In genomic region chr6:2744206-2744771, GRCh38 we compare ENCODE assay signal across 8 cellular contexts. TPM values are rescaled to one million over a fixed set of nuclear protein-coding genes. Genes with fewer than 3 reads are reported as not detected.
DNase-seq lines count a peak whose midpoint lies in the region; ATAC-seq, FAIRE-seq and TF ChIP-seq lines count a peak whose summit lies in the region.

No MANE protein-coding gene starts in this region.

- no TSS peak for BruUV-seq in HepG2 (replicated peaks; lab: Mats Ljungman, UMichigan)

- ATAC-seq in HepG2 (peak; percentile 89), GM19455 (IDR thresholded peaks at IDR 0.05; ENCODE audit: unreplicated experiment) (no peak), GM18868 (IDR thresholded peaks at IDR 0.05; ENCODE audit: unreplicated experiment) (no peak), lower lobe of right lung (no peak), GM19324 (IDR thresholded peaks at IDR 0.05; ENCODE audit: low FRiP score, unreplicated experiment) (no peak)

- H3K4me1 ChIP-seq in HepG2 (ENCODE audit: insufficient read depth, low read length) (peaks cover 28% of the 10 kb centered on the region), lower lobe of right lung (no peaks in the 10 kb centered on the region)

- H2AFZ ChIP-seq in HepG2 (ENCODE audit: low read length) = no peak overlapping the region

- intact Hi-C loops in CD14-positive monocyte (cut with micrococcal nuclease) = no loop called here
- intact Hi-C loops in HepG2 (cut with micrococcal nuclease; ENCODE audit: unreplicated experiment) = loop anchor here (5.0 kb wide), 1 partner anchor 1147 kb away; no protein-coding TSS in a partner anchor
- intact Hi-C loops in lower lobe of right lung (cut with DNase I) = no loop called here

- no peaks in the 10 kb centered on the region for H3K36me3 ChIP-seq in brain microvascular endothelial cell (replicated peaks)
- H3K36me3 ChIP-seq in HepG2 (replicated peaks in 1 of 2; ENCODE audit: control insufficient read depth in 1 of 2, insufficient read depth in 2 of 2, low read length in 2 of 2) = no peaks in the 10 kb centered on the region
- H3K36me3 ChIP-seq in lower lobe of right lung = no peaks in the 10 kb centered on the region

- H3K27me3 ChIP-seq in brain microvascular endothelial cell (replicated peaks) (no peaks in the 10 kb centered on the region), HepG2 (ENCODE audit: control insufficient read depth in 1 of 2, insufficient read depth in 2 of 2, low read length in 2 of 2) (peaks cover 0 to 6% of the 10 kb centered on the region in 2 experiments; a peak in 1 of 5 replicates), lower lobe of right lung (ENCODE audit: low read depth) (no peaks in the 10 kb centered on the region)

- TF ChIP-seq RAD21 in HepG2 (CRISPR knock-in tag; IDR thresholded peaks at IDR 0.05) = no peak

- in situ Hi-C loops in brain microvascular endothelial cell (cut with HindIII; ENCODE audit: low pct_ligation_motif_present, low sequenced_read_pairs) (no loop called here), HepG2 (cut with HindIII; ENCODE audit: extremely low pct_ligation_motif_present, low pct_unique_long_range_greater_than_20kb) (no loop called here)

- 3% methylated on average over 9 of the region's 9 CpGs for WGBS in HepG2 (ENCODE audit: low lambda C conversion rate)

- H3K36me3 Mint-ChIP-seq in CD14-positive monocyte = peaks cover 0 to 3% of the 10 kb centered on the region in 2 donors

- TF ChIP-seq EP300 in HepG2 (IDR thresholded peaks at IDR 0.05; ENCODE audit: low read depth in 2 of 2, low read length in 2 of 2) (peak in 1 of 2 experiments; percentile 5; a peak in 1 of 4 replicates), HepG2 (CRISPR knock-in tag; IDR thresholded peaks at IDR 0.05; ENCODE audit: borderline replicate concordance) (no peak)

- peak; percentile 22 for TF ChIP-seq CTCF in CD14-positive monocyte (IDR thresholded peaks at IDR 0.05)
- TF ChIP-seq CTCF in brain microvascular endothelial cell (IDR thresholded peaks at IDR 0.05; ENCODE audit: low read depth, low read length, missing control alignments) = peak; percentile 61
- 0 out of 2 replicates have a peak, but pooled peaks have one; percentile 20 for TF ChIP-seq CTCF in HepG2 (CRISPR knock-in tag; IDR thresholded peaks at IDR 0.05)
- no peak for TF ChIP-seq CTCF in lower lobe of right lung (IDR thresholded peaks at IDR 0.05)

- FAIRE-seq in HepG2 (lab: Jason Lieb, UNC) = peak; percentile 49

- H3K79me2 ChIP-seq in HepG2 (ENCODE audit: insufficient read depth, low read length) = no peaks in the 10 kb centered on the region

- H3K27ac ChIP-seq in brain microvascular endothelial cell (no peak overlapping the region), HepG2 (ENCODE audit: extremely low read length, insufficient read depth, low read length) (no peak overlapping the region), lower lobe of right lung (no peak overlapping the region)

- POLR2A ChIA-PET in HepG2 (lab: Yijun Ruan, JAX) = no interaction called here

- no peaks in the 10 kb centered on the region for H4K20me1 ChIP-seq in HepG2 (ENCODE audit: insufficient read depth, low read length)

- H3K9ac ChIP-seq in HepG2 (ENCODE audit: insufficient read depth, low read depth, low read length) = no peak overlapping the region

- peak overlapping the region in 1 of 7 donors; percentile 31 for H3K27ac Mint-ChIP-seq in CD14-positive monocyte

- H3K9me3 ChIP-seq in HepG2 (ENCODE audit: low read length) (no peaks in the 10 kb centered on the region), lower lobe of right lung (no peaks in the 10 kb centered on the region)

- peaks cover 0 to 8% (median 0%) of the 10 kb centered on the region in 3 donors for H3K27me3 Mint-ChIP-seq in CD14-positive monocyte (ENCODE audit: low read depth in 3 of 3)

- no peak for TF ChIP-seq POLR2A in HepG2 (IDR thresholded peaks at IDR 0.05; ENCODE audit: insufficient read depth in 1 of 2, low read depth in 2 of 2, low read length in 2 of 2)

- no peaks in the 10 kb centered on the region for H3K9me3 Mint-ChIP-seq in CD14-positive monocyte

- H3K4me3 ChIP-seq in brain microvascular endothelial cell (ENCODE audit: low read depth, low read length) (no peak overlapping the region), HepG2 (replicated peaks in 1 of 3; ENCODE audit: insufficient read depth in 1 of 3, low read depth in 2 of 3, low read length in 3 of 3) (peak overlapping the region in 1 of 3 experiments; percentile 5; a peak in 1 of 6 replicates), lower lobe of right lung (no peak overlapping the region)

- CTCF ChIA-PET in HepG2 (lab: Yijun Ruan, JAX; ENCODE audit: low intra/inter-chr PET ratio, low total read pairs) = interaction anchor here (1.8 kb wide), 1 partner anchor 1148 kb away, joined by 3 read pairs; no protein-coding TSS in a partner anchor

- no peak overlapping the region for H3K4me3 Mint-ChIP-seq in CD14-positive monocyte

- DNase-seq in CD14-positive monocyte (ENCODE audit: low spot score) = no peak
- peak; percentile 34 for DNase-seq in NCI-H1694 treated with DMSO at 0.1 percent for 48 hours (lab: John Stamatoyannopoulos, UW)
- peak; percentile 19 for DNase-seq in brain microvascular endothelial cell
- DNase-seq in HepG2 (ENCODE audit: low spot score) = no peak
- no peak for DNase-seq in lower lobe of right lung

- H3K4me1 Mint-ChIP-seq in CD14-positive monocyte = no peaks in the 10 kb centered on the region

- H3K4me2 ChIP-seq in HepG2 (ENCODE audit: low read depth, low read length) = peak overlapping the region; percentile 60

RNA-seq across cellular contexts. Expression of gene MYLK4, which starts 6.4 kb away (rescaled TPM):
- polyA plus RNA-seq in CD14-positive monocyte = under 1 TPM; 0.04 to 0.08 TPM
- 0.15 and 0.29 TPM in 2 replicates for total RNA-seq in HepG2 (2016; rRNA removed; fragmentation: Illumina TruSeq; extraction: Trizol)
- 0.09 and 0.10 TPM in 2 replicates for total RNA-seq in HepG2 (2016; cell fraction: cytosol; rRNA removed; fragmentation: Illumina TruSeq; extraction: Trizol; ENCODE audit: low read depth)
- total RNA-seq in HepG2 (2016; cell fraction: insoluble cytoplasmic fraction; rRNA removed; fragmentation: Illumina TruSeq; extraction: Trizol) = 0.16 and 0.32 TPM in 2 replicates
- 0.03 and 0.10 TPM in 2 replicates for total RNA-seq in HepG2 (2016; cell fraction: membrane; rRNA removed; fragmentation: Illumina TruSeq; extraction: Trizol)
- 0.31 and 0.34 TPM in 2 replicates for total RNA-seq in HepG2 (2016; cell fraction: nucleus; rRNA removed; fragmentation: Illumina TruSeq; extraction: Trizol)
- 0.26 and 0.46 TPM in 2 replicates for polyA plus RNA-seq in HepG2 (2011; rRNA removed)
- polyA plus RNA-seq in HepG2 (2011; cell fraction: cytosol; rRNA removed) = 0.07 and 0.17 TPM in 2 replicates
- 1.3 and 2.2 TPM in 2 replicates for polyA plus RNA-seq in HepG2 (2011; cell fraction: nucleus; rRNA removed)
- polyA plus RNA-seq in HepG2 (2012) = 0.49 and 0.50 TPM in 2 replicates
- 0.02 TPM in 1 of 2 replicates, not detected in the other for polyA plus RNA-seq in HepG2 (2016; cell fraction: cytosol; fragmentation: Illumina TruSeq; extraction: Trizol; ENCODE audit: low read depth)
- polyA plus RNA-seq in HepG2 (2016; cell fraction: insoluble cytoplasmic fraction; fragmentation: Illumina TruSeq; extraction: Trizol; ENCODE audit: low read depth) = 0.11 and 0.14 TPM in 2 replicates
- 0.06 and 0.08 TPM in 2 replicates for polyA plus RNA-seq in HepG2 (2016; cell fraction: membrane; fragmentation: Illumina TruSeq; extraction: Trizol; ENCODE audit: low read depth)
- polyA plus RNA-seq in HepG2 (2016; cell fraction: nucleus; fragmentation: Illumina TruSeq; extraction: Trizol; ENCODE audit: insufficient read depth, low read depth) = 0.44 and 0.70 TPM in 2 replicates
- 0.10 and 0.33 TPM in 2 replicates for polyA minus RNA-seq in HepG2 (2011; rRNA and poly(A)+ RNA removed; ENCODE audit: low replicate concordance)
- polyA minus RNA-seq in HepG2 (2011; cell fraction: cytosol; rRNA and poly(A)+ RNA removed) = 0.09 TPM in 1 of 2 replicates, not detected in the other
- 0.64 and 0.87 TPM in 2 replicates for polyA minus RNA-seq in HepG2 (2011; cell fraction: nucleus; rRNA and poly(A)+ RNA removed)
- 0.56 TPM for total RNA-seq in lower lobe of right lung

RNA-seq across cellular contexts. Expression of gene WRNIP1, which starts 20.9 kb away (rescaled TPM):
- polyA plus RNA-seq in CD14-positive monocyte (10 to 100 TPM; 17.5 to 17.8 TPM), HepG2 (2011; rRNA removed) (73.4 and 77.7 TPM in 2 replicates)
- total RNA-seq in HepG2 (2016; rRNA removed; fragmentation: Illumina TruSeq; extraction: Trizol) (88.9 and 90.3 TPM in 2 replicates), lower lobe of right lung (45.1 TPM)
- total RNA-seq in HepG2 (2016; cell fraction: cytosol; rRNA removed; fragmentation: Illumina TruSeq; extraction: Trizol; ENCODE audit: low read depth) = 14.5 and 15.0 TPM in 2 replicates
- total RNA-seq in HepG2 (2016; cell fraction: insoluble cytoplasmic fraction; rRNA removed; fragmentation: Illumina TruSeq; extraction: Trizol) = 82.7 and 90.1 TPM in 2 replicates
- 49.2 and 50.7 TPM in 2 replicates for total RNA-seq in HepG2 (2016; cell fraction: membrane; rRNA removed; fragmentation: Illumina TruSeq; extraction: Trizol)
- total RNA-seq in HepG2 (2016; cell fraction: nucleus; rRNA removed; fragmentation: Illumina TruSeq; extraction: Trizol) = 48.4 and 54.7 TPM in 2 replicates
- polyA plus RNA-seq in HepG2 (2011; cell fraction: cytosol; rRNA removed) = 83.3 and 106 TPM in 2 replicates
- polyA plus RNA-seq in HepG2 (2011; cell fraction: nucleus; rRNA removed) = 69.3 and 70.9 TPM in 2 replicates
- 57.7 and 65.4 TPM in 2 replicates for polyA plus RNA-seq in HepG2 (2012)
- 15.1 and 16.9 TPM in 2 replicates for polyA plus RNA-seq in HepG2 (2016; cell fraction: cytosol; fragmentation: Illumina TruSeq; extraction: Trizol; ENCODE audit: low read depth)
- polyA plus RNA-seq in HepG2 (2016; cell fraction: insoluble cytoplasmic fraction; fragmentation: Illumina TruSeq; extraction: Trizol; ENCODE audit: low read depth) = 96.1 and 98.5 TPM in 2 replicates
- polyA plus RNA-seq in HepG2 (2016; cell fraction: membrane; fragmentation: Illumina TruSeq; extraction: Trizol; ENCODE audit: low read depth) = 36.1 and 39.8 TPM in 2 replicates
- 90.6 and 97.4 TPM in 2 replicates for polyA plus RNA-seq in HepG2 (2016; cell fraction: nucleus; fragmentation: Illumina TruSeq; extraction: Trizol; ENCODE audit: insufficient read depth, low read depth)
- 73.1 and 84.7 TPM in 2 replicates for polyA minus RNA-seq in HepG2 (2011; rRNA and poly(A)+ RNA removed; ENCODE audit: low replicate concordance)
- 32.4 and 32.5 TPM in 2 replicates for polyA minus RNA-seq in HepG2 (2011; cell fraction: cytosol; rRNA and poly(A)+ RNA removed)
- 39.9 and 43.4 TPM in 2 replicates for polyA minus RNA-seq in HepG2 (2011; cell fraction: nucleus; rRNA and poly(A)+ RNA removed)

Comparison
In these comparisons a context has a peak if more than half of its experiments do, and no peak if none do; other contexts are left out.
1. DNase-seq: peak in NCI-H1694 treated with DMSO at 0.1 percent for 48 hours (single experiment) and brain microvascular endothelial cell (single experiment); none in CD14-positive monocyte (single experiment), HepG2 (single experiment) and lower lobe of right lung (single experiment).